In the genomic region with DNA sequence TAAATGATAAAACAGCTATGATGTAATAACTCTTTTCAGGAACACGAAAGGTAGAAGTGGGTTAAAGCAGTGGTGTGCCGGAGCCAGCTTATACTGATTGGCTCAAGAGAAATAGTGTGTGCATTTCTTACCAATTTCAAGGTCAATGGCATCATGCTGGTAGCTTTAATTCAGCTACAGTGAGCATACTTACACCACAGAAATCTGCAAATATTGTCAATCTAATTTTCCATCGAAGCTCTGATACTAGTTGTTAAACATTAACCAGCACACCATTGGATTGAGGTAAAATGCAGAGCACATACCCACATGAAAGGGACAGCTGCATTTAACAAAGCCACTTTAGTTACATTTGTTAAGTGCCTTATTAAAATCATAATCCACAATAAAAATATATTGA, we compare ENCODE assay signal across 13 cellular contexts.
A peak's percentile ranks its signal among the peaks of the same experiment; 100 is the strongest.
DNase-seq lines count a peak whose midpoint lies in the region; ATAC-seq and TF ChIP-seq lines count a peak whose summit lies in the region.
"Had no signal": no experiment of that assay in that cellular context is flagged by ENCODE, and none has a peak within 500 bp of the region (broad histone marks: within the 10 kb centered on the region; RNA-seq: fewer than 3 reads in every experiment).

No MANE protein-coding gene starts in this region.

- 54% methylated on average over 3 of the region's 3 CpGs for WGBS in hepatocyte (ENCODE audit: low lambda C conversion rate, missing lambda C conversion rate)
- 31% methylated on average over 3 of the region's 3 CpGs for WGBS in liver
- 75% methylated on average over 3 of the region's 3 CpGs for WGBS in right cardiac atrium
- WGBS in ovary, 3 donors, result 48 to 76% (median 54%) methylated on average over 3 of the region's 3 CpGs

- TF ChIP-seq CTCF in hepatocyte (IDR thresholded peaks at IDR 0.05; ENCODE audit: poor library complexity), result no peak
- no peak for TF ChIP-seq CTCF in liver (IDR thresholded peaks at IDR 0.05; ENCODE audit: low read depth, low read length, missing input control)
- no peak for TF ChIP-seq CTCF in ovary (IDR thresholded peaks at IDR 0.05)

- H3K9ac ChIP-seq in liver (ENCODE audit: low read depth in 1 of 2, low read length in 2 of 2), result no peak overlapping the region

- H2AFZ ChIP-seq in hepatocyte, result no peak overlapping the region

- H3K27me3 ChIP-seq in hepatocyte (no peaks in the 10 kb centered on the region), liver (ENCODE audit: control insufficient read depth in 4 of 4, insufficient read depth in 4 of 4, low read length in 3 of 4) (no peaks in the 10 kb centered on the region), right cardiac atrium (ENCODE audit: control insufficient read depth, insufficient read depth) (no peaks in the 10 kb centered on the region), ovary (no peaks in the 10 kb centered on the region)

- H3K4me1 ChIP-seq in hepatocyte (ENCODE audit: insufficient read depth) (no peaks in the 10 kb centered on the region), liver (ENCODE audit: control insufficient read depth in 4 of 4, insufficient read depth in 4 of 4, low read length in 3 of 4) (peaks cover 2 to 37% (median 26%) of the 10 kb centered on the region in 4 donors), right cardiac atrium (ENCODE audit: control insufficient read depth, insufficient read depth, low read length) (no peaks in the 10 kb centered on the region), ovary (ENCODE audit: insufficient read depth) (no peaks in the 10 kb centered on the region)
- H3K4me1 ChIP-seq: Caco-2 had no signal

- H3K9me2 ChIP-seq in hepatocyte (replicated peaks; ENCODE audit: insufficient read depth), result no peaks in the 10 kb centered on the region

- H3K9me3 ChIP-seq in hepatocyte (ENCODE audit: low read depth), result no peaks in the 10 kb centered on the region
- no peaks in the 10 kb centered on the region for H3K9me3 ChIP-seq in liver (ENCODE audit: control insufficient read depth in 4 of 4, low read length in 3 of 4)
- no peaks in the 10 kb centered on the region for H3K9me3 ChIP-seq in right cardiac atrium (ENCODE audit: control insufficient read depth, low read length)
- H3K9me3 ChIP-seq in ovary, result no peaks in the 10 kb centered on the region
- H3K9me3 ChIP-seq: Caco-2 had no signal

- TF ChIP-seq POLR2A in ovary (IDR thresholded peaks at IDR 0.05), result no peak

- H3K36me3 ChIP-seq in hepatocyte (replicated peaks; ENCODE audit: insufficient read depth, low read depth), result no peaks in the 10 kb centered on the region
- H3K36me3 ChIP-seq in liver (ENCODE audit: control insufficient read depth in 4 of 4, insufficient read depth in 3 of 4, low read depth in 1 of 4, low read length in 3 of 4), result no peaks in the 10 kb centered on the region
- H3K36me3 ChIP-seq in ovary, result no peaks in the 10 kb centered on the region

- H3K79me2 ChIP-seq in hepatocyte, result no peaks in the 10 kb centered on the region

- TF ChIP-seq RAD21 in liver (IDR thresholded peaks at IDR 0.05), result peak; percentile 38 to 48

- ATAC-seq in GM18861 (IDR thresholded peaks at IDR 0.05; ENCODE audit: unreplicated experiment) (no peak), right cardiac atrium (no peak)
- ATAC-seq: CD8-positive, alpha-beta T cell had no signal

- H3K27ac ChIP-seq in hepatocyte (no peak overlapping the region), liver (ENCODE audit: low read depth in 1 of 2, low read length in 2 of 2) (no peak overlapping the region), right cardiac atrium (ENCODE audit: low read length) (no peak overlapping the region), ovary (no peak overlapping the region)
- H3K27ac ChIP-seq: HL-60 had no signal

- peak; percentile 70 for DNase-seq in LoVo (ENCODE audit: low spot score)
- DNase-seq in hepatocyte (ENCODE audit: low spot score), result no peak
- no peak for DNase-seq in SHP77 (lab: John Stamatoyannopoulos, UW)
- DNase-seq in right cardiac atrium, result no peak
- no peak for DNase-seq in ovary
- DNase-seq: Caco-2; CD8-positive, alpha-beta T cell; HCEC 1CT; HFFc6; IMR-90 had no signal

- H4K20me1 ChIP-seq in hepatocyte (ENCODE audit: insufficient read depth, poor library complexity, severe bottlenecking), result no peaks in the 10 kb centered on the region

- H3K4me2 ChIP-seq in hepatocyte, result peak overlapping the region; percentile 37

- TF ChIP-seq EP300 in ovary (IDR thresholded peaks at IDR 0.05), result no peak

- intact Hi-C loops in right cardiac atrium (cut with DNase I), result no loop called here
- intact Hi-C loops in ovary (cut with DNase I), result no loop called here

- H3K4me3 ChIP-seq in hepatocyte (no peak overlapping the region), liver (ENCODE audit: low read depth in 1 of 3, low read length in 3 of 3) (peak overlapping the region in 1 of 3 donors; percentile 14), right cardiac atrium (ENCODE audit: low read length) (no peak overlapping the region), ovary (no peak overlapping the region)

TF ChIP-seq in liver, 16 proteins besides CTCF, POLR2A, EP300 and RAD21:
- TF ChIP-seq GABPA (IDR thresholded peaks at IDR 0.05 in 1 of 2, conservative IDR thresholded peaks at IDR 0.05 in 1 of 2), result no peak
- TF ChIP-seq HNF4A (conservative IDR thresholded peaks at IDR 0.05), result peak; percentile 50 to 64
- peak; percentile 85 for TF ChIP-seq SP1 (IDR thresholded peaks at IDR 0.05)
- TF ChIP-seq JUND (IDR thresholded peaks at IDR 0.05), result peak; percentile 47 to 76
- no peak for TF ChIP-seq FOXA2 (IDR thresholded peaks at IDR 0.05)
- TF ChIP-seq, protein P1, sequence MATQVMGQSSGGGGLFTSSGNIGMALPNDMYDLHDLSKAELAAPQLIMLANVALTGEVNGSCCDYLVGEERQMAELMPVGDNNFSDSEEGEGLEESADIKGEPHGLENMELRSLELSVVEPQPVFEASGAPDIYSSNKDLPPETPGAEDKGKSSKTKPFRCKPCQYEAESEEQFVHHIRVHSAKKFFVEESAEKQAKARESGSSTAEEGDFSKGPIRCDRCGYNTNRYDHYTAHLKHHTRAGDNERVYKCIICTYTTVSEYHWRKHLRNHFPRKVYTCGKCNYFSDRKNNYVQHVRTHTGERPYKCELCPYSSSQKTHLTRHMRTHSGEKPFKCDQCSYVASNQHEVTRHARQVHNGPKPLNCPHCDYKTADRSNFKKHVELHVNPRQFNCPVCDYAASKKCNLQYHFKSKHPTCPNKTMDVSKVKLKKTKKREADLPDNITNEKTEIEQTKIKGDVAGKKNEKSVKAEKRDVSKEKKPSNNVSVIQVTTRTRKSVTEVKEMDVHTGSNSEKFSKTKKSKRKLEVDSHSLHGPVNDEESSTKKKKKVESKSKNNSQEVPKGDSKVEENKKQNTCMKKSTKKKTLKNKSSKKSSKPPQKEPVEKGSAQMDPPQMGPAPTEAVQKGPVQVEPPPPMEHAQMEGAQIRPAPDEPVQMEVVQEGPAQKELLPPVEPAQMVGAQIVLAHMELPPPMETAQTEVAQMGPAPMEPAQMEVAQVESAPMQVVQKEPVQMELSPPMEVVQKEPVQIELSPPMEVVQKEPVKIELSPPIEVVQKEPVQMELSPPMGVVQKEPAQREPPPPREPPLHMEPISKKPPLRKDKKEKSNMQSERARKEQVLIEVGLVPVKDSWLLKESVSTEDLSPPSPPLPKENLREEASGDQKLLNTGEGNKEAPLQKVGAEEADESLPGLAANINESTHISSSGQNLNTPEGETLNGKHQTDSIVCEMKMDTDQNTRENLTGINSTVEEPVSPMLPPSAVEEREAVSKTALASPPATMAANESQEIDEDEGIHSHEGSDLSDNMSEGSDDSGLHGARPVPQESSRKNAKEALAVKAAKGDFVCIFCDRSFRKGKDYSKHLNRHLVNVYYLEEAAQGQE (IDR thresholded peaks at IDR 0.05), result peak; percentile 75
- no peak for TF ChIP-seq FOXA1 (IDR thresholded peaks at IDR 0.05)
- peak in 1 of 2 donors; percentile 75 for TF ChIP-seq EGR1 (IDR thresholded peaks at IDR 0.05; ENCODE audit: low read depth in 2 of 2)
- peak; percentile 84 for TF ChIP-seq YY1 (IDR thresholded peaks at IDR 0.05)
- TF ChIP-seq ATF3 (IDR thresholded peaks at IDR 0.05), result peak; percentile 82
- TF ChIP-seq, protein P2, sequence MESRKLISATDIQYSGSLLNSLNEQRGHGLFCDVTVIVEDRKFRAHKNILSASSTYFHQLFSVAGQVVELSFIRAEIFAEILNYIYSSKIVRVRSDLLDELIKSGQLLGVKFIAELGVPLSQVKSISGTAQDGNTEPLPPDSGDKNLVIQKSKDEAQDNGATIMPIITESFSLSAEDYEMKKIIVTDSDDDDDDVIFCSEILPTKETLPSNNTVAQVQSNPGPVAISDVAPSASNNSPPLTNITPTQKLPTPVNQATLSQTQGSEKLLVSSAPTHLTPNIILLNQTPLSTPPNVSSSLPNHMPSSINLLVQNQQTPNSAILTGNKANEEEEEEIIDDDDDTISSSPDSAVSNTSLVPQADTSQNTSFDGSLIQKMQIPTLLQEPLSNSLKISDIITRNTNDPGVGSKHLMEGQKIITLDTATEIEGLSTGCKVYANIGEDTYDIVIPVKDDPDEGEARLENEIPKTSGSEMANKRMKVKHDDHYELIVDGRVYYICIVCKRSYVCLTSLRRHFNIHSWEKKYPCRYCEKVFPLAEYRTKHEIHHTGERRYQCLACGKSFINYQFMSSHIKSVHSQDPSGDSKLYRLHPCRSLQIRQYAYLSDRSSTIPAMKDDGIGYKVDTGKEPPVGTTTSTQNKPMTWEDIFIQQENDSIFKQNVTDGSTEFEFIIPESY (IDR thresholded peaks at IDR 0.05), result peak; percentile 71
- peak; percentile 83 to 84 for TF ChIP-seq RXRA (IDR thresholded peaks at IDR 0.05)
- TF ChIP-seq NR2F2 (IDR thresholded peaks at IDR 0.05), result peak; percentile 17
